8 cellular contexts compared by ENCODE assay signal in genomic region chr16:46973457-46974324, GRCh38. TPM values are rescaled to one million over a fixed set of nuclear protein-coding genes. Genes with fewer than 3 reads are reported as not detected.
A peak's percentile ranks its signal among the peaks of the same experiment; 100 is the strongest.
DNase-seq lines count a peak whose midpoint lies in the region; ATAC-seq and TF ChIP-seq lines count a peak whose summit lies in the region.

Gene DNAJA2 (minus strand): TSS chr16:46973674. CDS start chr16:46973572, 102 bp downstream.

- H3K4me1 Mint-ChIP-seq in CD14-positive monocyte = peaks cover 25% of the 10 kb centered on the region

- no peaks in the 10 kb centered on the region for H3K27me3 ChIP-seq in dorsolateral prefrontal cortex
- H3K27me3 ChIP-seq in right lobe of liver = no peaks in the 10 kb centered on the region

- peaks cover 0 to 48% (median 24%) of the 10 kb centered on the region in 4 donors for H3K4me1 ChIP-seq in right lobe of liver

- DNase-seq in CD14-positive monocyte (ENCODE audit: low spot score) (peak; percentile 90), NCI-H748 treated with DMSO at 0.1 percent for 48 hours (lab: John Stamatoyannopoulos, UW) (peak; percentile 68), dorsolateral prefrontal cortex (peak; percentile 86 to 95 (median 92)), right lobe of liver (peak; percentile 95 to 96 (median 96))
- peak; percentile 93 to 94 for DNase-seq in activated CD4-positive, alpha-beta T cell treated with anti-CD3 and anti-CD28 coated beads, Interleukin-2, amount 50 U/mL, for 48 hours
- peak; percentile 93 for DNase-seq in stimulated activated CD4-positive, alpha-beta T cell treated with anti-CD3 and anti-CD28 coated beads, Interleukin-4, amount 100 ng/mL, for 24 hours

- ATAC-seq in GM19351 (IDR thresholded peaks at IDR 0.05; ENCODE audit: unreplicated experiment) (peak; percentile 83), HG03521 (IDR thresholded peaks at IDR 0.05; ENCODE audit: unreplicated experiment) (peak; percentile 84), right lobe of liver (peak; percentile 95 to 98 (median 96))

- H3K27ac Mint-ChIP-seq in CD14-positive monocyte = peak within 1 kb of the TSS; percentile 95 to 99 (median 98)

- H3K27me3 Mint-ChIP-seq in CD14-positive monocyte (ENCODE audit: low read depth in 3 of 3) = peaks cover 0 to 2% (median 0%) of the 10 kb centered on the region in 3 donors

- peak within 1 kb of the TSS; percentile 92 to 93 for H3K4me3 Mint-ChIP-seq in CD14-positive monocyte

- no peaks in the 10 kb centered on the region for H3K9me3 ChIP-seq in right lobe of liver

- peak within 1 kb of the TSS; percentile 49 to 98 (median 92) for H3K27ac ChIP-seq in dorsolateral prefrontal cortex
- peak within 1 kb of the TSS; percentile 91 to 93 (median 93) for H3K27ac ChIP-seq in right lobe of liver

- peaks cover 17 to 30% of the 10 kb centered on the region in 2 donors for H3K36me3 Mint-ChIP-seq in CD14-positive monocyte

- H3K36me3 ChIP-seq in right lobe of liver = peaks cover 0 to 12% (median 2%) of the 10 kb centered on the region in 4 donors

- intact Hi-C loops in CD14-positive monocyte (cut with micrococcal nuclease) = loop anchor here (5.0 to 10.0 kb wide), 5 partner anchors 44 to 491 kb away; partner anchors contain the start of genes ITFG1 (in 1 of the 2), NETO2 (in 1 of the 2) and PHKB (in 1 of the 2)
- intact Hi-C loops in dorsolateral prefrontal cortex (cut with DNase I) = no loop called here
- intact Hi-C loops in right lobe of liver (cut with DNase I) = no loop called here

- H3K4me3 ChIP-seq in dorsolateral prefrontal cortex (peak within 1 kb of the TSS; percentile 53 to 97 (median 90)), right lobe of liver (peak within 1 kb of the TSS; percentile 72 to 89 (median 81))

- under 1% methylated on average over 29 of the region's 68 CpGs for WGBS in right lobe of liver (ENCODE audit: insufficient coverage, low coverage, low lambda C conversion rate, missing lambda C conversion rate)

- peak; percentile 90 for TF ChIP-seq POLR2A in right lobe of liver (IDR thresholded peaks at IDR 0.05)

- TF ChIP-seq CTCF in CD14-positive monocyte (IDR thresholded peaks at IDR 0.05) (no peak), dorsolateral prefrontal cortex (IDR thresholded peaks at IDR 0.05 in 54 of 56, conservative IDR thresholded peaks at IDR 0.05 in 2 of 56; ENCODE audit: low read depth in 1 of 56, partially characterized antibody in 56 of 56) (peak in 37 of 56 donors; percentile 5 to 54 (median 24)), right lobe of liver (IDR thresholded peaks at IDR 0.05) (peak in 1 of 4 donors; percentile 4)

- peaks cover 0 to 2% (median 0%) of the 10 kb centered on the region in 7 donors for H3K9me3 Mint-ChIP-seq in CD14-positive monocyte

RNA-seq across cellular contexts. Expression of gene DNAJA2, which starts in this region (rescaled TPM):
- polyA plus RNA-seq in CD14-positive monocyte = 10 to 100 TPM; 62.9 to 63.4 TPM
- total RNA-seq in dorsolateral prefrontal cortex (100 to 1,000 TPM in 6 of 120 experiments, 10 to 100 TPM in 114; 40.9 to 103 (median 76.2) TPM), right lobe of liver (10 to 100 TPM; 25.3 to 38.3 (median 32.0) TPM)

Comparison
In these comparisons a context has a peak if more than half of its experiments do, and no peak if none do; other contexts are left out.
1. Peak in every context shown above with its lines: DNase-seq, ATAC-seq, H3K4me3 ChIP-seq and H3K27ac ChIP-seq.
2. intact Hi-C loops: an anchor here in CD14-positive monocyte (5.0 to 10.0 kb wide); none called in dorsolateral prefrontal cortex and right lobe of liver.